ENCODE assay signal across 29 cellular contexts in the genomic region with DNA sequence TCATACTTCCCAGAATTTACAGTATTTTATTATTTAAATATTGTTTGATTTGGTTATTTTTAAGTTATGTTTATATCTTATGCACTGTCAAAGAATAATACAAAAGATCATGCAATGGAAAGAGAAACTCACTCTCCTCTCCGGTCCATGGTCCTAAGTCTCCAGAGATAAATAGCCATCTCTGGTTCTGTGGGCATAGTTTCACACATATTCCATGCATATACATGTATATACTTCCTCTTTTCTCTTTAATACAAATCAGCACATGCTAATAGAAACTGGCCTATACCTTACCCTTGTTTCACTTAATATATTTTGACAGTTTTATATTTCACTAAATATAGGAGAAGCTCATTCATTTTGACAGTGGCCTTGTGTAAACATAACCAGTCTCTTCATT.
"Had no signal": no experiment of that assay in that cellular context is flagged by ENCODE, and none has a peak within 500 bp of the region (broad histone marks: within the 10 kb centered on the region; RNA-seq: fewer than 3 reads in every experiment).

No MANE protein-coding gene starts in this region.

- DNase-seq: activated B cell treated with CpG ODN at 0.5 μM for 24 hours; activated CD4-positive, alpha-beta memory T cell treated with anti-CD3 and anti-CD28 coated beads for 36 hours; activated CD4-positive, alpha-beta T cell treated with anti-CD3 and anti-CD28 coated beads for 4 hours; activated CD4-positive, alpha-beta T cell treated with anti-CD3 and anti-CD28 coated beads, Interleukin-2, amount 50 U/mL, for 1 hour; activated CD4-positive, CD25-positive, alpha-beta regulatory T cell treated with anti-CD3 and anti-CD28 coated beads, Interleukin-2, amount 50 U/mL, for 72 hours; activated CD8-positive, alpha-beta memory T cell treated with anti-CD3 and anti-CD28 coated beads for 24 hours; activated CD8-positive, alpha-beta memory T cell treated with anti-CD3 and anti-CD28 coated beads, Interleukin-2, amount 10 ng/mL, durations not matched to agents 7 days and 5 days; activated CD8-positive, alpha-beta memory T cell treated with anti-CD3 and anti-CD28 coated beads, Interleukin-2, amount 50 U/mL, for 48 hours; activated effector memory CD4-positive, alpha-beta T cell treated with Interleukin-2 at 50 U/mL for 16 hours; activated naive CD4-positive, alpha-beta T cell treated with anti-CD3 and anti-CD28 coated beads, Interleukin-2, amount 10 ng/mL, durations not matched to agents 7 days and 5 days; activated naive CD8-positive, alpha-beta T cell treated with anti-CD3 and anti-CD28 coated beads, Interleukin-2, amount 50 U/mL, for 24 hours; activated T-cell treated with anti-CD3 and anti-CD28 coated beads, Interleukin-2, amount 50 U/mL, for 48 hours; anterior cingulate cortex; caudate nucleus; cerebellar nuclear complex; cortex of kidney; MV-4-11; NCI-H1092 treated with DMSO at 0.1 percent for 48 hours; NCI-H1417; NCI-H146; NCI-H187 treated with DMSO at 0.1 percent for 48 hours; NCI-H2081; NCI-H2171 treated with DMSO at 0.1 percent for 48 hours; NCI-H2227 treated with DMSO at 0.1 percent for 48 hours; NCI-H446; NCI-H524; PC-9; Right ventricle myocardium superior; T1000 had no signal

- ATAC-seq: activated CD8-positive, alpha-beta memory T cell treated with anti-CD3 and anti-CD28 coated beads, Interleukin-2, amount 10 ng/mL, durations not matched to agents 7 days and 5 days; activated naive CD8-positive, alpha-beta T cell treated with anti-CD3 and anti-CD28 coated beads, Interleukin-2, amount 50 U/mL, for 24 hours had no signal
